In the genomic region with DNA sequence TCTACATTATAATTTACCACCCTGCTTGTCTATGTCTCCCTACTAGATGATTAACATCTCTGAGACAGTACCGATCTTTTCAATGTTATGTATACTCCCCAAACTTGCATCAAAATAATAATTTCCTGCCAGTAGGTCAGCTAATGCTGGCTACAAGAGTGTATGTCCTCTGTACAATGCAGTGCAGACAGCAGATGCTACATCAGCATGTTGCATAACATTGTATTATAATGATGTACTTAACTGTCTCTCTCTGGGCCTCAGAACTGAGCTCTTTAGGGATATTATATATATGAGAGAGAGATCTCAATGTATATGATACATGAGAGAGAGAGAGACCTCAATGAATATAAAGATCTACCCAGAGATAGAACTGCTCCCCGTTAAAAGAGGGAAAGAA, we compare ENCODE assay signal across 15 cellular contexts. TPM values are rescaled to one million over a fixed set of nuclear protein-coding genes. Genes with fewer than 3 reads are reported as not detected.
DNase-seq lines count a peak whose midpoint lies in the region; ATAC-seq and TF ChIP-seq lines count a peak whose summit lies in the region.
"Had no signal": no experiment of that assay in that cellular context is flagged by ENCODE, and none has a peak within 500 bp of the region (broad histone marks: within the 10 kb centered on the region; RNA-seq: fewer than 3 reads in every experiment).

No MANE protein-coding gene starts in this region.

- no peaks in the 10 kb centered on the region for H3K36me3 ChIP-seq in naive thymus-derived CD4-positive, alpha-beta T cell (ENCODE audit: control insufficient read depth in 2 of 3, insufficient read depth in 3 of 3, low read length in 3 of 3)
- H3K36me3 ChIP-seq in OCI-LY7 (ENCODE audit: insufficient read depth, low read length), result no peaks in the 10 kb centered on the region
- no peaks in the 10 kb centered on the region for H3K36me3 ChIP-seq in Peyer's patch

- no peaks in the 10 kb centered on the region for H3K9me3 ChIP-seq in naive thymus-derived CD4-positive, alpha-beta T cell (ENCODE audit: control insufficient read depth in 2 of 3, low read length in 3 of 3)
- no peaks in the 10 kb centered on the region for H3K9me3 ChIP-seq in OCI-LY7 (ENCODE audit: low read length)
- no peaks in the 10 kb centered on the region for H3K9me3 ChIP-seq in Peyer's patch

- H3K27me3 Mint-ChIP-seq in naive thymus-derived CD4-positive, alpha-beta T cell, result no peaks in the 10 kb centered on the region

- no peak for TF ChIP-seq POLR2A in Peyer's patch (IDR thresholded peaks at IDR 0.05)

- peaks cover 0 to 18% of the 10 kb centered on the region in 2 donors for H3K4me1 ChIP-seq in naive thymus-derived CD4-positive, alpha-beta T cell (ENCODE audit: control insufficient read depth in 2 of 2, insufficient read depth in 2 of 2, low read length in 2 of 2)
- H3K4me1 ChIP-seq in OCI-LY7 (ENCODE audit: insufficient read depth, low read length, poor library complexity, severe bottlenecking) (no peaks in the 10 kb centered on the region), Peyer's patch (peaks cover 0 to 26% (median 0%) of the 10 kb centered on the region in 4 donors)

- no peak overlapping the region for H3K27ac ChIP-seq in naive thymus-derived CD4-positive, alpha-beta T cell (ENCODE audit: low read depth, low read length)
- H3K27ac ChIP-seq in OCI-LY7 (ENCODE audit: low read depth, low read length, poor library complexity, severe bottlenecking), result no peak overlapping the region
- H3K27ac ChIP-seq in Peyer's patch, result no peak overlapping the region
- H3K27ac ChIP-seq: C4-2B, GM23248, PC-9 had no signal

- CTCF ChIA-PET in naive thymus-derived CD4-positive, alpha-beta T cell (lab: Charles Lee), result no interaction called here
- CTCF ChIA-PET in OCI-LY7 (lab: Charles Lee; ENCODE audit: unreplicated experiment), result no interaction called here

- POLR2A ChIA-PET in naive thymus-derived CD4-positive, alpha-beta T cell (lab: Charles Lee), result interaction anchor here (0.9 to 2.2 kb wide), 2 partner anchors 12 to 17 kb away, joined by 8 read pairs; no protein-coding TSS in a partner anchor
- POLR2A ChIA-PET in OCI-LY7 (lab: Charles Lee), result interaction anchor here (1.0 to 1.4 kb wide), 4 partner anchors 10 to 457 kb away, joined by 3 read pairs; no protein-coding TSS in a partner anchor

- peak; percentile 29 for DNase-seq in GF-D8 (lab: John Stamatoyannopoulos, UW)
- peak; percentile 37 for DNase-seq in NCI-H69 (lab: John Stamatoyannopoulos, UW)
- DNase-seq in fibroblast of pulmonary artery (ENCODE audit: low read depth), result peak; percentile 21
- no peak for DNase-seq in naive thymus-derived CD4-positive, alpha-beta T cell
- no peak for DNase-seq in OCI-LY7 (ENCODE audit: low spot score)
- DNase-seq in Peyer's patch, result no peak
- no peak for DNase-seq in stimulated activated CD4-positive, alpha-beta T cell treated with anti-CD3 and anti-CD28 coated beads, Interleukin-2, amount 100 ng/mL, for 24 hours
- DNase-seq: DND-41, GM23248, HCEC 1CT, NCI-H1417 treated with DMSO at 0.1 percent for 48 hours, NCI-H2029, NCI-H526, PC-9 had no signal

- no TSS peak for BruUV-seq in OCI-LY7 (replicated peaks; lab: Mats Ljungman, UMichigan)

- no peak overlapping the region for H3K27ac Mint-ChIP-seq in naive thymus-derived CD4-positive, alpha-beta T cell

- H3K4me1 Mint-ChIP-seq in naive thymus-derived CD4-positive, alpha-beta T cell, result peaks cover 29 to 60% (median 56%) of the 10 kb centered on the region in 7 donors

- H3K27me3 ChIP-seq in naive thymus-derived CD4-positive, alpha-beta T cell (ENCODE audit: control insufficient read depth in 2 of 2, insufficient read depth in 2 of 2, low read length in 2 of 2), result no peaks in the 10 kb centered on the region
- H3K27me3 ChIP-seq in Peyer's patch, result no peaks in the 10 kb centered on the region

- no peaks in the 10 kb centered on the region for H3K9me3 Mint-ChIP-seq in naive thymus-derived CD4-positive, alpha-beta T cell

- H3K4me2 ChIP-seq in OCI-LY7 (ENCODE audit: low read length), result no peak overlapping the region
- H3K4me2 ChIP-seq: PC-9 had no signal

- peaks cover 52% of the 10 kb centered on the region; the same call in 1 of the 2 replicates for H3K79me2 ChIP-seq in OCI-LY7 (ENCODE audit: insufficient read depth, low read depth, low read length)

- no peak overlapping the region for H3K4me3 ChIP-seq in fibroblast of pulmonary artery (replicated peaks; ENCODE audit: low read depth, low read length)
- H3K4me3 ChIP-seq in naive thymus-derived CD4-positive, alpha-beta T cell (ENCODE audit: low read length), result no peak overlapping the region
- no peak overlapping the region for H3K4me3 ChIP-seq in OCI-LY7 (ENCODE audit: low read depth, low read length, poor library complexity, severe bottlenecking)
- no peak overlapping the region for H3K4me3 ChIP-seq in Peyer's patch
- H3K4me3 ChIP-seq: GM23248, PC-9 had no signal

- no peaks in the 10 kb centered on the region for H3K9me2 ChIP-seq in OCI-LY7 (ENCODE audit: insufficient read depth, low read length)

- H3K36me3 Mint-ChIP-seq in naive thymus-derived CD4-positive, alpha-beta T cell, result peaks cover 0 to 15% (median 4%) of the 10 kb centered on the region in 5 donors

- H2AFZ ChIP-seq in OCI-LY7 (ENCODE audit: low read length), result no peak overlapping the region
- H2AFZ ChIP-seq: GM23248, PC-9 had no signal

- intact Hi-C loops in naive thymus-derived CD4-positive, alpha-beta T cell (cut with micrococcal nuclease), result no loop called here
- intact Hi-C loops in OCI-LY7 (cut with micrococcal nuclease; ENCODE audit: unreplicated experiment), result no loop called here

- TF ChIP-seq CTCF in fibroblast of pulmonary artery (IDR thresholded peaks at IDR 0.05; ENCODE audit: low read length, missing control alignments), result no peak
- TF ChIP-seq CTCF in OCI-LY7 (conservative IDR thresholded peaks at IDR 0.05; ENCODE audit: low read length), result no peak
- TF ChIP-seq CTCF in Peyer's patch (IDR thresholded peaks at IDR 0.05), result no peak

- peaks cover 59% of the 10 kb centered on the region for H4K20me1 ChIP-seq in OCI-LY7 (ENCODE audit: insufficient read depth, low read length)

- peak; percentile 47 for ATAC-seq in naive thymus-derived CD4-positive, alpha-beta T cell

- no peak overlapping the region for H3K4me3 Mint-ChIP-seq in naive thymus-derived CD4-positive, alpha-beta T cell

RNA-seq across cellular contexts. Expression of gene RYBP, which starts 54.8 kb away (rescaled TPM):
- total RNA-seq in naive thymus-derived CD4-positive, alpha-beta T cell, result 10 to 100 TPM in 3 of 5 experiments, 1 to 10 TPM in 2; 9.2 to 20.4 (median 16.4) TPM
- 1 to 10 TPM; 1.6 to 2.4 TPM for polyA plus RNA-seq in naive thymus-derived CD4-positive, alpha-beta T cell
- total RNA-seq in OCI-LY7 (2014; rRNA removed; shearing (Covaris generic)), result 3.5 and 4.2 TPM in 2 replicates
- total RNA-seq in OCI-LY7 (2022) (9.4 and 9.6 TPM in 2 replicates), Peyer's patch (10 to 100 TPM in 1 of 4 donors, 1 to 10 TPM in 3; 7.9 to 11.6 (median 9.6) TPM)

Comparison
In these comparisons a context has a peak if more than half of its experiments do, and no peak if none do; other contexts are left out.
1. DNase-seq: peak in GF-D8 (single experiment), NCI-H69 (single experiment) and fibroblast of pulmonary artery (single experiment); none in naive thymus-derived CD4-positive, alpha-beta T cell (0 of 9), OCI-LY7 (single experiment), Peyer's patch (0 of 3) and stimulated activated CD4-positive, alpha-beta T cell treated with anti-CD3 and anti-CD28 coated beads, Interleukin-2, amount 100 ng/mL, for 24 hours (0 of 2).